9 cellular contexts compared by ENCODE assay signal in the genomic region with DNA sequence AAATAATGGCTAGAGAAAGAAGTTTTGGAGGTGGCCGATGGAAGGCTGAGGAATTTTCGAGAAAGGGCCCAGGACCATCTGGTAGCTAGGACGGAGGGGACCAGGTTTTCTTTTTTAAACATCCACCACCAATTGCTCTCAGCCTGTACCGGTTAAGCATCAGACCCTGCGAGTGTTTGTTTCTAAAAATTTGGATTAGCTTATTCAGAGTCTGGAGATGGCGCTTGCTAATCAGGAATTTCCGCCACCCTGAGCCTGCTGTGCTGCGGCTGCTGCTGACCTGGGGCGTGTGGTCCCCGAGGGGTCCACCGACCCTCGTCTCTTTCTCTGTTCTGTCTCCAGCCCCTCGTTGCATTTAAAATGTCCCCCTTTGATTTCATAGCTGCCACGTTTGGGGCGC. TPM values are rescaled to one million over a fixed set of nuclear protein-coding genes. Genes with fewer than 3 reads are reported as not detected.
DNase-seq lines count a peak whose midpoint lies in the region; ATAC-seq, FAIRE-seq and TF ChIP-seq lines count a peak whose summit lies in the region.
"Had no signal": no experiment of that assay in that cellular context is flagged by ENCODE, and none has a peak within 500 bp of the region (broad histone marks: within the 10 kb centered on the region; RNA-seq: fewer than 3 reads in every experiment).

No MANE protein-coding gene starts in this region.

- TF ChIP-seq CTCF in tibial artery (IDR thresholded peaks at IDR 0.05), result no peak

- H3K4me1 ChIP-seq in iPS-20b (ENCODE audit: insufficient read depth, low read length) (peaks cover 16% of the 10 kb centered on the region), tibial artery (peaks cover 0 to 35% (median 31%) of the 10 kb centered on the region in 4 donors), small intestine (ENCODE audit: control insufficient read depth in 2 of 2, insufficient read depth in 1 of 2, low read depth in 1 of 2, low read length in 1 of 2) (peaks cover 0 to 2% of the 10 kb centered on the region in 2 donors)

- 39 to 49% (median 43%) methylated on average over 15 of the region's 15 CpGs for WGBS in small intestine, 3 donors

- H3K4me3 ChIP-seq in iPS-20b (ENCODE audit: low read length), result peak overlapping the region; percentile 93
- H3K4me3 ChIP-seq in tibial artery, result peak overlapping the region; percentile 18 to 60
- no peak overlapping the region for H3K4me3 ChIP-seq in small intestine (ENCODE audit: low read depth in 1 of 2, low read length in 2 of 2)

- CTCF ChIA-PET in activated naive CD4-positive, alpha-beta T cell treated with anti-CD3 and anti-CD28 coated beads for 36 hours (lab: Charles Lee), result interaction anchor here (0.7 to 5.0 kb wide), 8 partner anchors 20 to 120 kb away, joined by 3 to 54 read pairs (median 6); a partner anchor contains a TSS
- CTCF ChIA-PET in activated CD4-positive, alpha-beta memory T cell treated with anti-CD3 and anti-CD28 coated beads, Interleukin-2, amount 10 ng/mL, durations not matched to agents 7 days and 5 days (lab: Charles Lee), result interaction anchor here (0.6 to 5.4 kb wide), 15 partner anchors 38 to 893 kb away, joined by 3 to 76 read pairs (median 9); a partner anchor contains a TSS

- POLR2A ChIA-PET in activated CD4-positive, alpha-beta memory T cell treated with anti-CD3 and anti-CD28 coated beads, Interleukin-2, amount 10 ng/mL, durations not matched to agents 7 days and 5 days (lab: Charles Lee), result interaction anchor here (1.1 to 8.0 kb wide), 11 partner anchors 17 to 120 kb away, joined by 3 to 65 read pairs (median 5); a partner anchor contains a TSS

- peaks cover 66% of the 10 kb centered on the region for H3K4me1 Mint-ChIP-seq in activated naive CD4-positive, alpha-beta T cell treated with anti-CD3 and anti-CD28 coated beads for 36 hours (ENCODE audit: low read depth)
- H3K4me1 Mint-ChIP-seq in activated CD4-positive, alpha-beta memory T cell treated with anti-CD3 and anti-CD28 coated beads, Interleukin-2, amount 10 ng/mL, durations not matched to agents 7 days and 5 days, result peaks cover 57% of the 10 kb centered on the region

- H3K9me3 ChIP-seq in iPS-20b (ENCODE audit: insufficient read depth, low read depth, low read length) (no peaks in the 10 kb centered on the region), tibial artery (no peaks in the 10 kb centered on the region), small intestine (ENCODE audit: control insufficient read depth, low read depth) (no peaks in the 10 kb centered on the region)

- ATAC-seq in GM19397 (IDR thresholded peaks at IDR 0.05; ENCODE audit: unreplicated experiment), result no peak

- peak overlapping the region; percentile 85 for H3K4me3 Mint-ChIP-seq in activated naive CD4-positive, alpha-beta T cell treated with anti-CD3 and anti-CD28 coated beads for 36 hours
- peak overlapping the region; percentile 83 for H3K4me3 Mint-ChIP-seq in activated CD4-positive, alpha-beta memory T cell treated with anti-CD3 and anti-CD28 coated beads, Interleukin-2, amount 10 ng/mL, durations not matched to agents 7 days and 5 days

- intact Hi-C loops in activated naive CD4-positive, alpha-beta T cell treated with anti-CD3 and anti-CD28 coated beads for 36 hours (cut with micrococcal nuclease), result loop anchor here (1.0 to 5.0 kb wide), 5 partner anchors 39 to 924 kb away; a partner anchor contains a TSS
- intact Hi-C loops in tibial artery (cut with DNase I; ENCODE audit: low total_unique reads), result loop anchor here (2.0 to 5.0 kb wide), 2 partner anchors 41 to 99 kb away; no protein-coding TSS in a partner anchor

- no peak for DNase-seq in activated naive CD4-positive, alpha-beta T cell treated with anti-CD3 and anti-CD28 coated beads for 36 hours
- no peak for DNase-seq in activated naive CD4-positive, alpha-beta T cell (lab: John Stamatoyannopoulos, UW)
- DNase-seq in activated CD4-positive, alpha-beta memory T cell treated with anti-CD3 and anti-CD28 coated beads, Interleukin-2, amount 10 ng/mL, durations not matched to agents 7 days and 5 days, result no peak
- DNase-seq in tibial artery, result no peak
- no peak for DNase-seq in small intestine
- no peak for DNase-seq in central memory CD4-positive, alpha-beta T cell

- peak overlapping the region; percentile 69; the same call in 1 of the 2 replicates for H3K9ac ChIP-seq in iPS-20b (ENCODE audit: low read depth, low read length)

- H3K27ac ChIP-seq in iPS-20b (ENCODE audit: low read length), result no peak overlapping the region
- peak overlapping the region; percentile 59 to 64 for H3K27ac ChIP-seq in tibial artery
- peak overlapping the region in 1 of 2 donors; percentile 52 for H3K27ac ChIP-seq in small intestine (ENCODE audit: low read depth in 1 of 2, low read length in 1 of 2)

- no peaks in the 10 kb centered on the region for H3K9me3 Mint-ChIP-seq in activated naive CD4-positive, alpha-beta T cell treated with anti-CD3 and anti-CD28 coated beads for 36 hours
- no peaks in the 10 kb centered on the region for H3K9me3 Mint-ChIP-seq in activated CD4-positive, alpha-beta memory T cell treated with anti-CD3 and anti-CD28 coated beads, Interleukin-2, amount 10 ng/mL, durations not matched to agents 7 days and 5 days

- H3K36me3 ChIP-seq in iPS-20b (ENCODE audit: insufficient read depth, low read depth, low read length) (peaks cover 59% of the 10 kb centered on the region), tibial artery (no peaks in the 10 kb centered on the region), small intestine (ENCODE audit: control insufficient read depth in 2 of 2, insufficient read depth in 2 of 2, low read length in 2 of 2) (no peaks in the 10 kb centered on the region)

- peaks cover 57% of the 10 kb centered on the region for H3K36me3 Mint-ChIP-seq in activated naive CD4-positive, alpha-beta T cell treated with anti-CD3 and anti-CD28 coated beads for 36 hours (ENCODE audit: low read depth)
- peaks cover 52% of the 10 kb centered on the region for H3K36me3 Mint-ChIP-seq in activated CD4-positive, alpha-beta memory T cell treated with anti-CD3 and anti-CD28 coated beads, Interleukin-2, amount 10 ng/mL, durations not matched to agents 7 days and 5 days (ENCODE audit: low read depth)

- peak overlapping the region; percentile 86 for H3K27ac Mint-ChIP-seq in activated naive CD4-positive, alpha-beta T cell treated with anti-CD3 and anti-CD28 coated beads for 36 hours
- peak overlapping the region; percentile 90 for H3K27ac Mint-ChIP-seq in activated CD4-positive, alpha-beta memory T cell treated with anti-CD3 and anti-CD28 coated beads, Interleukin-2, amount 10 ng/mL, durations not matched to agents 7 days and 5 days

- no peak for FAIRE-seq in small intestine (lab: Jason Lieb, UNC)
- FAIRE-seq: colon had no signal

- H3K27me3 ChIP-seq in iPS-20b (ENCODE audit: insufficient read depth, low read length) (peaks cover 12% of the 10 kb centered on the region; the same call in 1 of the 2 replicates), tibial artery (peaks cover 0 to 20% of the 10 kb centered on the region in 2 donors), small intestine (ENCODE audit: control insufficient read depth in 2 of 2, insufficient read depth in 2 of 2, low read length in 2 of 2) (no peaks in the 10 kb centered on the region)

- H3K27me3 Mint-ChIP-seq in activated naive CD4-positive, alpha-beta T cell treated with anti-CD3 and anti-CD28 coated beads for 36 hours (ENCODE audit: low read depth), result no peaks in the 10 kb centered on the region
- H3K27me3 Mint-ChIP-seq in activated CD4-positive, alpha-beta memory T cell treated with anti-CD3 and anti-CD28 coated beads, Interleukin-2, amount 10 ng/mL, durations not matched to agents 7 days and 5 days, result no peaks in the 10 kb centered on the region

RNA-seq across cellular contexts. Expression of a gene that starts 2.0 kb away (rescaled TPM):
- 100 to 1,000 TPM; 129 TPM for total RNA-seq in activated naive CD4-positive, alpha-beta T cell treated with anti-CD3 and anti-CD28 coated beads for 36 hours
- total RNA-seq in activated CD4-positive, alpha-beta memory T cell treated with anti-CD3 and anti-CD28 coated beads, Interleukin-2, amount 10 ng/mL, durations not matched to agents 7 days and 5 days, result 10 to 100 TPM; 86.5 to 88.3 TPM
- 10 to 100 TPM in 1 of 3 donors, 1 to 10 TPM in 1, under 1 TPM in 1; 0.67 to 11.0 (median 1.1) TPM for polyA plus RNA-seq in small intestine

RNA-seq across cellular contexts. Expression of a gene that starts 8.6 kb away (rescaled TPM):
- total RNA-seq in activated naive CD4-positive, alpha-beta T cell treated with anti-CD3 and anti-CD28 coated beads for 36 hours, result not detected
- total RNA-seq in activated CD4-positive, alpha-beta memory T cell treated with anti-CD3 and anti-CD28 coated beads, Interleukin-2, amount 10 ng/mL, durations not matched to agents 7 days and 5 days, result 1 to 10 TPM in 1 of 2 experiments, under 1 TPM in 1; 0.85 to 1.0 TPM
- polyA plus RNA-seq in small intestine, result under 1 TPM in 1 of 3 donors, not detected in 2; 0.12 TPM

RNA-seq across cellular contexts. Expression of a gene that starts 43.8 kb away (rescaled TPM):
- total RNA-seq in activated naive CD4-positive, alpha-beta T cell treated with anti-CD3 and anti-CD28 coated beads for 36 hours, result 10 to 100 TPM; 16.1 to 17.1 TPM
- 10 to 100 TPM; 36.3 to 40.5 TPM for total RNA-seq in activated CD4-positive, alpha-beta memory T cell treated with anti-CD3 and anti-CD28 coated beads, Interleukin-2, amount 10 ng/mL, durations not matched to agents 7 days and 5 days
- 100 to 1,000 TPM in 2 of 3 donors, 10 to 100 TPM in 1; 77.3 to 190 (median 173) TPM for polyA plus RNA-seq in small intestine

RNA-seq across cellular contexts. Expression of a gene that starts 57.6 kb away (rescaled TPM):
- 10 to 100 TPM; 10.5 to 12.7 TPM for total RNA-seq in activated naive CD4-positive, alpha-beta T cell treated with anti-CD3 and anti-CD28 coated beads for 36 hours
- 10 to 100 TPM; 46.3 to 50.9 TPM for total RNA-seq in activated CD4-positive, alpha-beta memory T cell treated with anti-CD3 and anti-CD28 coated beads, Interleukin-2, amount 10 ng/mL, durations not matched to agents 7 days and 5 days
- polyA plus RNA-seq in small intestine, result 10 to 100 TPM in 1 of 3 donors, 1 to 10 TPM in 2; 8.1 to 11.4 (median 9.8) TPM

Comparison
In these comparisons a context has a peak if more than half of its experiments do, and no peak if none do; other contexts are left out.
1. H3K4me3 ChIP-seq: peak in iPS-20b (single experiment) and tibial artery (2 of 2); none in small intestine (0 of 2).